In the genomic region with DNA sequence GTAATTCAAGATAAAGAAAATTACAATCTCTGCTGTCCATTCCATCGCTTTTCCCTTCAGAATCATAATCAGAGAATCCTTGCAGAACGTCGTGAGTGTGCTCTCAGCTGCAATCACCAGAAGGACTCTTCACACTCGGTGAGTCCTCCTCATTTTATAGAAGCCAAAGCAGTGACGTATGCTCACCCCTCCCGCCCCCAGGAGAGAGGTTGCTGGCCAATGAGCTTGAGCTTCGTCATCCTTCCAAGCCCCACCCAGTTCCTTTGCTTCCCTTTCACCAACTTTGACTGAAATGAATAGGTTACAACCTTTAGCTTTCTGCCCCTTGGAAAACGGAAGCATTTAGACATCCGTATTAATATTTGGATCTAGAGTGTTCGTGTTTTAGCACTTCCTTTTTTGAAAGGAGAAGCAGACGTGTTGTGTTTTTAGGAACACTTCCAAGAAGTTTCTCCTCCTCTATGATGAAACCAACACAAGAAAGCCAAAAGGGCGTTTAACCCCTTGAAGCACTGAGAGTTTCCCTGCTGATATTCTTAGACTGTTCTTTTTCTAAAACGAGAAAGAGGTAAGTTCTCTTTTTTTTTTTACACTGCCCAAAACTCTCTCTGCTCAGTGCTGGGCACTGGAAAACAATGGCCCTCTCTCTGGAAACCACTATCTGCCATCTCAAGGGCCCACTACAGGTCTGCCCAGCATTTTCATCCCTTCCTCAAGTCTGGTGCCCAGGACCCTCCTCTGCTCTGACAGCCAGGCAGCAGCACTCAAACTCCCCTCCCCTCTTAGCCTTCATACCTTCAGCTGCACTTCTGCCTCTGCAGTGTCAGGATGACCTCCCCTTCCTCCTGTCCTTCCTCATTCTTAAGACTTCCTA, we compare ENCODE assay signal across 9 cellular contexts. TPM values are rescaled to one million over a fixed set of nuclear protein-coding genes. Genes with fewer than 3 reads are reported as not detected.
DNase-seq lines count a peak whose midpoint lies in the region; ATAC-seq, FAIRE-seq and TF ChIP-seq lines count a peak whose summit lies in the region.
"Had no signal": no experiment of that assay in that cellular context is flagged by ENCODE, and none has a peak within 500 bp of the region (broad histone marks: within the 10 kb centered on the region; RNA-seq: fewer than 3 reads in every experiment).

No MANE protein-coding gene starts in this region.

- H3K27me3 Mint-ChIP-seq in activated CD4-positive, alpha-beta T cell treated with anti-CD3 and anti-CD28 coated beads, Interleukin-2, amount 10 ng/mL, durations not matched to agents 24 days and 14 days, result peaks cover 4% of the 10 kb centered on the region
- H3K27me3 Mint-ChIP-seq in naive thymus-derived CD8-positive, alpha-beta T cell, result no peaks in the 10 kb centered on the region

- intact Hi-C loops in activated CD4-positive, alpha-beta T cell treated with anti-CD3 and anti-CD28 coated beads, Interleukin-2, amount 10 ng/mL, durations not matched to agents 24 days and 14 days (cut with micrococcal nuclease), result loop anchor here (1.0 to 5.0 kb wide), 4 partner anchors 10 to 269 kb away; partner anchors contain the start of genes B9D2 and HNRNPUL1
- intact Hi-C loops in dorsolateral prefrontal cortex (cut with DNase I), result no loop called here

- H3K4me1 ChIP-seq in KMS-11 (ENCODE audit: low read depth, poor library complexity, severe bottlenecking) (peaks cover 85% of the 10 kb centered on the region), suprapubic skin (peaks cover 29% of the 10 kb centered on the region)

- H3K36me3 ChIP-seq in KMS-11 (ENCODE audit: insufficient read depth) (no peaks in the 10 kb centered on the region), suprapubic skin (no peaks in the 10 kb centered on the region)

- H3K27me3 ChIP-seq in KMS-11 (ENCODE audit: insufficient read depth, low read depth), result peaks cover 42% of the 10 kb centered on the region; the same call in 1 of the 2 replicates
- H3K27me3 ChIP-seq in dorsolateral prefrontal cortex, result peaks cover 0 to 50% (median 6%) of the 10 kb centered on the region in 45 donors
- H3K27me3 ChIP-seq in suprapubic skin, result peaks cover 24% of the 10 kb centered on the region

- ATAC-seq in naive thymus-derived CD8-positive, alpha-beta T cell, result peak; percentile 88 to 96
- no peak for ATAC-seq in HG03045 (IDR thresholded peaks at IDR 0.05; ENCODE audit: unreplicated experiment)
- no peak for ATAC-seq in HG03159 (IDR thresholded peaks at IDR 0.05; ENCODE audit: unreplicated experiment)

- peaks cover 61% of the 10 kb centered on the region for H3K4me1 Mint-ChIP-seq in activated CD4-positive, alpha-beta T cell treated with anti-CD3 and anti-CD28 coated beads, Interleukin-2, amount 10 ng/mL, durations not matched to agents 24 days and 14 days
- peaks cover 35 to 67% (median 56%) of the 10 kb centered on the region in 4 donors for H3K4me1 Mint-ChIP-seq in naive thymus-derived CD8-positive, alpha-beta T cell
- H3K4me1 Mint-ChIP-seq: brain had no signal

- no peaks in the 10 kb centered on the region for H4K20me1 ChIP-seq in KMS-11 (ENCODE audit: insufficient read depth)

- peak; percentile 98 for FAIRE-seq in GM12892 (lab: Jason Lieb, UNC)

- no peak overlapping the region for H3K27ac ChIP-seq in KMS-11
- H3K27ac ChIP-seq in dorsolateral prefrontal cortex, result peak overlapping the region in 56 of 59 donors; percentile 3 to 87 (median 70)
- peak overlapping the region; percentile 87 for H3K27ac ChIP-seq in suprapubic skin

- H2AFZ ChIP-seq in KMS-11 (ENCODE audit: low read depth), result no peak overlapping the region

- 17% methylated on average over 13 of the region's 13 CpGs for WGBS in suprapubic skin

- H3K9me3 ChIP-seq in suprapubic skin, result no peaks in the 10 kb centered on the region

- peak overlapping the region; percentile 78; the same call in 1 of the 2 replicates for H3K4me2 ChIP-seq in KMS-11

- TF ChIP-seq EP300 in suprapubic skin (IDR thresholded peaks at IDR 0.05), result no peak

- H3K9ac ChIP-seq in KMS-11, result no peak overlapping the region

- H3K9me3 Mint-ChIP-seq in activated CD4-positive, alpha-beta T cell treated with anti-CD3 and anti-CD28 coated beads, Interleukin-2, amount 10 ng/mL, durations not matched to agents 24 days and 14 days, result peaks cover 23% of the 10 kb centered on the region
- H3K9me3 Mint-ChIP-seq in naive thymus-derived CD8-positive, alpha-beta T cell, result peaks cover 0 to 24% (median 12%) of the 10 kb centered on the region in 9 donors

- no peak overlapping the region for H3K4me3 ChIP-seq in KMS-11 (IDR thresholded peaks at IDR 0.05; ENCODE audit: insufficient read depth, low read depth, low read length)
- H3K4me3 ChIP-seq in dorsolateral prefrontal cortex, result peak overlapping the region in 7 of 59 donors; percentile 2 to 19 (median 17)
- peak overlapping the region; percentile 25 for H3K4me3 ChIP-seq in suprapubic skin

- H3K79me2 ChIP-seq in KMS-11 (ENCODE audit: insufficient read depth, low read depth), result peaks cover 9% of the 10 kb centered on the region; the same call in 1 of the 2 replicates

- peak overlapping the region; percentile 84 for H3K4me3 Mint-ChIP-seq in activated CD4-positive, alpha-beta T cell treated with anti-CD3 and anti-CD28 coated beads, Interleukin-2, amount 10 ng/mL, durations not matched to agents 24 days and 14 days
- H3K4me3 Mint-ChIP-seq in naive thymus-derived CD8-positive, alpha-beta T cell, result peak overlapping the region; percentile 76 to 86 (median 82)
- H3K4me3 Mint-ChIP-seq: brain had no signal

- DNase-seq in GM12892 (ENCODE audit: insufficient read length) (peak; percentile 39), dorsolateral prefrontal cortex (no peak), suprapubic skin (ENCODE audit: low spot score in 2 of 2) (peak; percentile 89)
- peak; percentile 96 for DNase-seq in activated CD4-positive, alpha-beta T cell treated with anti-CD3 and anti-CD28 coated beads, Interleukin-2, amount 10 ng/mL, durations not matched to agents 24 days and 14 days
- peak; percentile 62 to 95 (median 90) for DNase-seq in naive thymus-derived CD8-positive, alpha-beta T cell

- H3K27ac Mint-ChIP-seq in activated CD4-positive, alpha-beta T cell treated with anti-CD3 and anti-CD28 coated beads, Interleukin-2, amount 10 ng/mL, durations not matched to agents 24 days and 14 days, result peak overlapping the region; percentile 88
- peak overlapping the region; percentile 78 to 97 (median 90) for H3K27ac Mint-ChIP-seq in naive thymus-derived CD8-positive, alpha-beta T cell
- H3K27ac Mint-ChIP-seq: brain had no signal

- POLR2A ChIA-PET in naive thymus-derived CD8-positive, alpha-beta T cell (lab: Charles Lee), result interaction anchor here (0.5 to 23.8 kb wide), 11 partner anchors 9 to 1129 kb away, joined by 3 to 562 read pairs (median 4); partner anchors contain the start of gene CEACAM21

- TF ChIP-seq CTCF in KMS-11 (conservative IDR thresholded peaks at IDR 0.05; ENCODE audit: low read depth, low read length), result no peak
- no peak for TF ChIP-seq CTCF in dorsolateral prefrontal cortex (IDR thresholded peaks at IDR 0.05 in 54 of 56, conservative IDR thresholded peaks at IDR 0.05 in 2 of 56; ENCODE audit: low read depth in 1 of 56, partially characterized antibody in 56 of 56)
- TF ChIP-seq CTCF in suprapubic skin (IDR thresholded peaks at IDR 0.05), result no peak

- TF ChIP-seq POLR2A in GM12892 (IDR thresholded peaks at IDR 0.05; ENCODE audit: low read depth, low read length), result peak; percentile 99
- TF ChIP-seq POLR2A in suprapubic skin (IDR thresholded peaks at IDR 0.05), result peak; percentile 79 to 96

- peaks cover 28% of the 10 kb centered on the region for H3K36me3 Mint-ChIP-seq in activated CD4-positive, alpha-beta T cell treated with anti-CD3 and anti-CD28 coated beads, Interleukin-2, amount 10 ng/mL, durations not matched to agents 24 days and 14 days (ENCODE audit: low read depth)
- peaks cover 0 to 5% (median 5%) of the 10 kb centered on the region in 3 donors for H3K36me3 Mint-ChIP-seq in naive thymus-derived CD8-positive, alpha-beta T cell
- H3K36me3 Mint-ChIP-seq: brain had no signal

RNA-seq across cellular contexts. Expression of gene CEACAM21, which starts 44.3 kb away (rescaled TPM):
- polyA plus RNA-seq in GM12892 (2012; ENCODE audit: missing spikeins), result 21.8 TPM
- total RNA-seq in activated CD4-positive, alpha-beta T cell treated with anti-CD3 and anti-CD28 coated beads, Interleukin-2, amount 10 ng/mL, durations not matched to agents 24 days and 14 days, result 31.1 and 32.8 TPM in 2 replicates
- total RNA-seq in dorsolateral prefrontal cortex (1 to 10 TPM in 67 of 120 experiments, under 1 TPM in 34, not detected in 19; 0.37 to 6.3 (median 1.5) TPM), suprapubic skin (1 to 10 TPM in 1 of 4 donors, not detected in 3; 2.3 TPM)
- 10 to 100 TPM; 56.7 to 59.1 TPM for total RNA-seq in naive thymus-derived CD8-positive, alpha-beta T cell
- polyA plus RNA-seq in naive thymus-derived CD8-positive, alpha-beta T cell, result 10 to 100 TPM; 16.7 to 44.2 (median 19.8) TPM

Comparison
In these comparisons a context has a peak if more than half of its experiments do, and no peak if none do; other contexts are left out.
1. DNase-seq: peak in GM12892 (single experiment), activated CD4-positive, alpha-beta T cell treated with anti-CD3 and anti-CD28 coated beads, Interleukin-2, amount 10 ng/mL, durations not matched to agents 24 days and 14 days (single experiment), naive thymus-derived CD8-positive, alpha-beta T cell (10 of 10) and suprapubic skin (2 of 2); none in dorsolateral prefrontal cortex (0 of 10).
2. ATAC-seq: peak in naive thymus-derived CD8-positive, alpha-beta T cell (2 of 2); none in HG03045 (single experiment) and HG03159 (single experiment).